Comparison of ENCODE assay signal across 16 cellular contexts in the genomic region with DNA sequence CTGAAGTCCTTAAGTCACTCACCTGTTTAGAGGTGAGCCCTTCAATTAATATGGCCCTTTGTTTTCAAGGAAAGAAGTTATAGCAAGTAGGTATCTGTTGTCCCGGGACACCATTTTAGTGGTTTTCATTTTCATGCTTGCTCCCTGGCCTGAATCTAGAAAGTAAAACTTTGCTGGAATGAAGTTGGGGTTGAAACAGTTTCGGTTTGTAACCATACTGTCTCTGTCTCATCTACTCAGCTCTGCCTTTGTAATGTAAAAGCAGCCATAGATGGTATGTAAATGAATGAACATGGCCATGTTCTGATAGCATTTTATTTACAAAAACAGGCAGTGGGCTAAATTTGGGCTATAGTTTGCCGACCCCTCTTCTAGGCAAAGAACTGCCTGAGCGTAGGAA.
"Had no signal": no experiment of that assay in that cellular context is flagged by ENCODE, and none has a peak within 500 bp of the region (broad histone marks: within the 10 kb centered on the region; RNA-seq: fewer than 3 reads in every experiment).

No MANE protein-coding gene starts in this region.

- ATAC-seq: heart left ventricle, left colon, right cardiac atrium, T-cell, upper lobe of right lung had no signal

- DNase-seq: activated CD4-positive, alpha-beta T cell treated with anti-CD3 and anti-CD28 coated beads, Interleukin-2, amount 50 U/mL, for 4 hours; activated CD4-positive, CD25-positive, alpha-beta regulatory T cell treated with anti-CD3 and anti-CD28 coated beads, Interleukin-2, amount 50 U/mL, for 72 hours; heart left ventricle; left colon; nucleus accumbens; right cardiac atrium; SK-N-SH; stimulated activated CD4-positive, alpha-beta T cell treated with anti-CD3 and anti-CD28 coated beads, Interleukin-12 subunit alpha, Interleukin-12 subunit beta, amount 100 ng/mL, for 4 hours; stimulated activated CD4-positive, alpha-beta T cell treated with anti-CD3 and anti-CD28 coated beads, Interleukin-4, amount 100 ng/mL, for 4 hours; substantia nigra; T-cell; thyroid gland; upper lobe of right lung; WERI-Rb-1 had no signal

- H3K9me3 Mint-ChIP-seq: memory B cell; stimulated activated naive CD8-positive, alpha-beta T cell treated with anti-CD3 and anti-CD28 coated beads, Interleukin-15, Interleukin-2, amounts not matched to agents 100 ng/mL and 50 ng/mL, for 24 hours; T-cell had no signal

- H3K4me3 Mint-ChIP-seq: memory B cell; stimulated activated naive CD8-positive, alpha-beta T cell treated with anti-CD3 and anti-CD28 coated beads, Interleukin-15, Interleukin-2, amounts not matched to agents 100 ng/mL and 50 ng/mL, for 24 hours; T-cell had no signal

- H3K27me3 Mint-ChIP-seq: memory B cell; stimulated activated naive CD8-positive, alpha-beta T cell treated with anti-CD3 and anti-CD28 coated beads, Interleukin-15, Interleukin-2, amounts not matched to agents 100 ng/mL and 50 ng/mL, for 24 hours; T-cell had no signal

- H3K27ac Mint-ChIP-seq: memory B cell had no signal
